8 cellular contexts compared by ENCODE assay signal in the genomic region with DNA sequence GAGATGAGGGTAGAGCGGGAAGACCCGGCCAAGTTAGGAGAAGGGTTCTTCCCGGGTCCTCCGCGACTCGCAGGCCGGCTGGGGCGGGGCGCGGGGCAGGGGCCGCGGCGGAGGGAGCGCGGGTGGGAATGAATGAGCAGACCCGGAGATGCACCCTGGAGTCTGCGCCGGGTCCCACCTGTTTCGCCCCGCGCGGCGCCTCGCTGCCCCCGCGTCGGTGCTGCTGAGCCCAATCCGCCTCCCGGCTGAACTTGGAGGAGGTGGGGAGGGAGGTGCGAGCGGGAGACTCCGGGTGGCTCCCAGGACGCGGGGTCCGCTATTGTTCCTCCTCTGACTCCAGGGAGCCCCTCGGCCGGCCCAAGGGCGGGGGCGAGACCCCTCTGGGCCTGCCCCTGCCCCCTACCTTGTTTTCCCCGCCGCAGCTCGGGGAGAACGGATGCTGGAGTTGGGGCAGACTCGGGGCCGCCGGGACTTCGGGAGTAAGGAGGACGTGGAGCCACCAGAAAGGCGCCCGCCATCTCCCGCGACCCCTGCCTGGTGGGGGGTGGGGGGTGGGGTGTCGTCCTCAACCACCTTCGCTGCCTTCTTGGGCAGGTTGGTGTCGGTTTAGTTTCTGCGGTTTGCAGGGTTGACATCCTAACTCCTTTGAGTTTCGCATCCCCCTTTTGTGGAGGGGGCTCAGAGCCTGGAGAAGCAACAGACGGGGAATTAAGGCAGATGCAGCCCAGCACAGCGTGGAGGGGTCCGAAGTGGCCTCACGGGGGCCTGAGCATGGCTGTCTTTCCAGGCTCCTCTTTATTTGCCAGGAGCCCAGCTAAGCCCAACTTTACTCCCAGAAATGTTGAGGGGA. TPM values are rescaled to one million over a fixed set of nuclear protein-coding genes. Genes with fewer than 3 reads are reported as not detected.
DNase-seq lines count a peak whose midpoint lies in the region; ATAC-seq and TF ChIP-seq lines count a peak whose summit lies in the region.

No MANE protein-coding gene starts in this region.

- ATAC-seq in GM21529 (IDR thresholded peaks at IDR 0.05; ENCODE audit: unreplicated experiment): peak; percentile 14
- ATAC-seq in natural killer cell treated with Interleukin-12 subunit alpha and Interleukin-12 subunit beta and Interleukin-15 and Interleukin-18, amount 100 ng/mL, for 72 hours: peak; percentile 30 to 32
- ATAC-seq in GM21619 (IDR thresholded peaks at IDR 0.05; ENCODE audit: unreplicated experiment): no peak

- H3K4me3 ChIP-seq in AG04449 (ENCODE audit: low read depth, low read length) (peak overlapping the region; percentile 85), WERI-Rb-1 (ENCODE audit: low read depth, low read length) (peak overlapping the region; percentile 89), esophagus (ENCODE audit: low read depth in 1 of 2, low read length in 2 of 2) (peak overlapping the region; percentile 54 to 83)

- no peak for TF ChIP-seq CTCF in AG04449 (IDR thresholded peaks at IDR 0.05; ENCODE audit: insufficient read depth, low read length, missing control alignments)
- TF ChIP-seq CTCF in WERI-Rb-1 (IDR thresholded peaks at IDR 0.05; ENCODE audit: low read depth, low read length): no peak

- no peaks in the 10 kb centered on the region for H3K36me3 Mint-ChIP-seq in natural killer cell treated with Interleukin-12 subunit alpha and Interleukin-12 subunit beta and Interleukin-15 and Interleukin-18, amount 100 ng/mL, for 72 hours

- POLR2A ChIA-PET in AG04449 (lab: Yijun Ruan, JAX): interaction anchor here (0.7 to 1.9 kb wide), 7 partner anchors 10 to 166 kb away, joined by 3 to 9 read pairs (median 4); no protein-coding TSS in a partner anchor

- H3K9me3 ChIP-seq in WERI-Rb-1 (ENCODE audit: severe bottlenecking): no peaks in the 10 kb centered on the region
- H3K9me3 ChIP-seq in esophagus (ENCODE audit: control insufficient read depth in 2 of 2, insufficient read depth in 1 of 2, low read depth in 1 of 2, low read length in 1 of 2): no peaks in the 10 kb centered on the region

- H3K4me1 Mint-ChIP-seq in natural killer cell treated with Interleukin-12 subunit alpha and Interleukin-12 subunit beta and Interleukin-15 and Interleukin-18, amount 100 ng/mL, for 72 hours (ENCODE audit: low read depth in 2 of 2): peaks cover 16 to 18% of the 10 kb centered on the region in 2 donors

- peaks cover 0 to 2% of the 10 kb centered on the region in 2 donors for H3K4me1 ChIP-seq in esophagus (ENCODE audit: control insufficient read depth in 2 of 2, insufficient read depth in 2 of 2, low read length in 1 of 2)

- WGBS in esophagus, 2 donors: 1% methylated on average over 37 to 61 of the region's 61 CpGs

- H3K36me3 ChIP-seq in WERI-Rb-1 (no peaks in the 10 kb centered on the region), esophagus (ENCODE audit: control insufficient read depth in 2 of 2, insufficient read depth in 2 of 2, low read length in 1 of 2) (no peaks in the 10 kb centered on the region)

- peak overlapping the region; percentile 49 for H3K4me3 Mint-ChIP-seq in natural killer cell treated with Interleukin-12 subunit alpha and Interleukin-12 subunit beta and Interleukin-15 and Interleukin-18, amount 100 ng/mL, for 72 hours

- H3K27ac ChIP-seq in WERI-Rb-1 (peak overlapping the region; percentile 30; the same call in 1 of the 2 replicates), esophagus (ENCODE audit: low read depth in 2 of 2, low read length in 1 of 2) (peak overlapping the region; percentile 79 to 84)

- DNase-seq in AG04449 (ENCODE audit: low read depth, low spot score) (no peak), WERI-Rb-1 (peak; percentile 21), inferior parietal cortex (ENCODE audit: extremely low spot score) (no peak)
- DNase-seq in natural killer cell treated with Interleukin-12 subunit alpha and Interleukin-12 subunit beta and Interleukin-15 and Interleukin-18, amount 100 ng/mL, for 72 hours (ENCODE audit: low spot score): no peak
- no peak for DNase-seq in effector CD4-positive, alpha-beta T cell

- H3K27ac Mint-ChIP-seq in natural killer cell treated with Interleukin-12 subunit alpha and Interleukin-12 subunit beta and Interleukin-15 and Interleukin-18, amount 100 ng/mL, for 72 hours: no peak overlapping the region

- H3K27me3 Mint-ChIP-seq in natural killer cell treated with Interleukin-12 subunit alpha and Interleukin-12 subunit beta and Interleukin-15 and Interleukin-18, amount 100 ng/mL, for 72 hours: peaks cover 28 to 46% of the 10 kb centered on the region in 2 donors

- H3K27me3 ChIP-seq in WERI-Rb-1 (ENCODE audit: insufficient read depth, low read depth, severe bottlenecking) (no peaks in the 10 kb centered on the region), esophagus (ENCODE audit: control insufficient read depth in 1 of 2, insufficient read depth in 2 of 2, low read length in 2 of 2) (no peaks in the 10 kb centered on the region)

- no peaks in the 10 kb centered on the region for H3K9me3 Mint-ChIP-seq in natural killer cell treated with Interleukin-12 subunit alpha and Interleukin-12 subunit beta and Interleukin-15 and Interleukin-18, amount 100 ng/mL, for 72 hours

- CTCF ChIA-PET in AG04449 (lab: Yijun Ruan, JAX): interaction anchor here (1.5 to 5.1 kb wide), 3 partner anchors 15 to 171 kb away, joined by 3 to 21 read pairs (median 4); no protein-coding TSS in a partner anchor

RNA-seq across cellular contexts. Expression of a gene that starts 0.8 kb away (rescaled TPM):
- 1 to 10 TPM; 2.1 to 3.4 TPM for polyA plus RNA-seq in esophagus
- 1 to 10 TPM in 1 of 2 donors, under 1 TPM in 1; 0.93 to 1.1 TPM for total RNA-seq in natural killer cell treated with Interleukin-12 subunit alpha and Interleukin-12 subunit beta and Interleukin-15 and Interleukin-18, amount 100 ng/mL, for 72 hours
